25 cellular contexts compared by ENCODE assay signal in the genomic region with DNA sequence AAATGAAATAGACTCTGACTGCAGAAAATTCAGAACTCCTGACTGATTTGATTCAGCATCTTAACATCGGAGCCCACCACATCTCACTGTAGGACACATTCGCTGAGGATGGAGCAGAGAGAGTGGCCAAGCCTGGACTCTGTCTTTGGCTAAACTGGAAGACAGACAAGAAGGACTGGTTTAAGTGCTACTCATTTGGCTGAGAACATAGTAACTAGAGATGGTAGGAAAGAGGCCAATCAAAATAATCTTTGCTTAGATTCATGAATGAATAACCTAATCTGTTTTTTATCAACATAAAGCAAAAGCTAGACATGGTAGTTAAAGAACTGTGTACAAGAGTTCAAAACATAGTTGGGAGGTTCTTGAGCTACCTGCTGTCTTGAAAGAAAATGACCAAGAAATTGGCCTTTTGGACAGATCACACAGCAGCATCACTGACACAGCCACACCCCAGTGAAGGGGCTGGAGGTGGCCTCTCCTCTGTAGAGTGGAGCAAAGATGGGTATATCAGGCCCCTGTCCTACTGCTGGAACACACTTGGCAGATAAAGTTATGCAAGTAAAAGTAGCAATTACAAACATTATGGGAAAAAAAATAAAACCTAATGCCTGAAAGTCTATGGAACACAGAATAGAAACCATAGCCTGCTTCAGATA.
DNase-seq lines count a peak whose midpoint lies in the region; ATAC-seq and TF ChIP-seq lines count a peak whose summit lies in the region.
"Had no signal": no experiment of that assay in that cellular context is flagged by ENCODE, and none has a peak within 500 bp of the region (broad histone marks: within the 10 kb centered on the region; RNA-seq: fewer than 3 reads in every experiment).

No MANE protein-coding gene starts in this region.

- peaks cover 44% of the 10 kb centered on the region for H3K4me1 ChIP-seq in mammary epithelial cell (ENCODE audit: insufficient read depth, low read length)
- H3K4me1 ChIP-seq in mesenchymal stem cell (ENCODE audit: control insufficient read depth, insufficient read depth, low read depth, low read length): peaks cover 7% of the 10 kb centered on the region
- no peaks in the 10 kb centered on the region for H3K4me1 ChIP-seq in CD8-positive, alpha-beta memory T cell (ENCODE audit: insufficient read depth, low read length)
- H3K4me1 ChIP-seq: gastroesophageal sphincter, testis had no signal

- POLR2A ChIA-PET in CD8-positive, alpha-beta memory T cell (lab: Charles Lee): no interaction called here

- peak overlapping the region; percentile 95 for H2AK5ac ChIP-seq in mesenchymal stem cell (ENCODE audit: low read length, severe bottlenecking)

- H3K27ac ChIP-seq in mammary epithelial cell (ENCODE audit: insufficient read depth, low read depth, low read length): peak overlapping the region; percentile 30
- H3K27ac ChIP-seq in mesenchymal stem cell (ENCODE audit: low read length, poor library complexity, severe bottlenecking): peak overlapping the region; percentile 21
- H3K27ac ChIP-seq in CD8-positive, alpha-beta memory T cell (ENCODE audit: low read depth, low read length): no peak overlapping the region
- H3K27ac ChIP-seq: coronary artery, gastroesophageal sphincter, pancreas, testis had no signal

- H3K27me3 ChIP-seq in mammary epithelial cell (ENCODE audit: insufficient read depth, low read length) (no peaks in the 10 kb centered on the region), mesenchymal stem cell (ENCODE audit: control insufficient read depth in 1 of 2, insufficient read depth in 1 of 2, low read length in 2 of 2) (no peaks in the 10 kb centered on the region)
- H3K27me3 ChIP-seq in CD8-positive, alpha-beta memory T cell (ENCODE audit: insufficient read depth, low read length, poor library complexity, severe bottlenecking): no peaks in the 10 kb centered on the region
- H3K27me3 ChIP-seq: gastroesophageal sphincter, pancreas, testis had no signal

- dilution Hi-C loops in mammary epithelial cell (cut with HindIII; ENCODE audit: low sequenced_read_pairs): loop anchor here (5.0 kb wide), 2 partner anchors 40 to 95 kb away; no protein-coding TSS in a partner anchor

- no peaks in the 10 kb centered on the region for H4K20me1 ChIP-seq in mammary epithelial cell (ENCODE audit: insufficient read depth, low read length)

- H2BK15ac ChIP-seq in mesenchymal stem cell (ENCODE audit: low read depth, poor library complexity, severe bottlenecking): no peak overlapping the region

- H3K27me3 Mint-ChIP-seq in effector memory CD8-positive, alpha-beta T cell: peaks cover 13 to 22% of the 10 kb centered on the region in 2 donors
- H3K27me3 Mint-ChIP-seq in CD8-positive, alpha-beta memory T cell: peaks cover 2 to 6% of the 10 kb centered on the region in 2 donors
- H3K27me3 Mint-ChIP-seq: activated naive CD4-positive, alpha-beta T cell treated with anti-CD3 and anti-CD28 coated beads, Interleukin-2, amount 50 U/mL, for 24 hours; brain had no signal

- H3K9ac ChIP-seq in mammary epithelial cell (ENCODE audit: insufficient read depth, low read length) (no peak overlapping the region), mesenchymal stem cell (ENCODE audit: low read length) (no peak overlapping the region)

- no peaks in the 10 kb centered on the region for H3K9me3 Mint-ChIP-seq in effector memory CD8-positive, alpha-beta T cell
- no peaks in the 10 kb centered on the region for H3K9me3 Mint-ChIP-seq in CD8-positive, alpha-beta memory T cell
- H3K9me3 Mint-ChIP-seq: activated naive CD4-positive, alpha-beta T cell treated with anti-CD3 and anti-CD28 coated beads, Interleukin-2, amount 50 U/mL, for 24 hours; CD8-positive, alpha-beta T cell; H9; memory B cell; naive B cell had no signal

- no TSS peak for BruUV-seq in mammary epithelial cell (replicated peaks; lab: Mats Ljungman, UMichigan)

- no peak overlapping the region for H2BK5ac ChIP-seq in mesenchymal stem cell (ENCODE audit: low read depth, low read length, poor library complexity, severe bottlenecking)

- H3K9me3 ChIP-seq in mammary epithelial cell (replicated peaks; ENCODE audit: insufficient read depth, low read length) (no peaks in the 10 kb centered on the region), mesenchymal stem cell (ENCODE audit: control insufficient read depth, low read length) (no peaks in the 10 kb centered on the region)
- no peaks in the 10 kb centered on the region for H3K9me3 ChIP-seq in CD8-positive, alpha-beta memory T cell (ENCODE audit: low read length)
- H3K9me3 ChIP-seq: gastroesophageal sphincter, pancreas, testis had no signal

- H3K27ac Mint-ChIP-seq in effector memory CD8-positive, alpha-beta T cell: no peak overlapping the region
- H3K27ac Mint-ChIP-seq in CD8-positive, alpha-beta memory T cell: no peak overlapping the region
- H3K27ac Mint-ChIP-seq: activated naive CD4-positive, alpha-beta T cell treated with anti-CD3 and anti-CD28 coated beads, Interleukin-2, amount 50 U/mL, for 24 hours; activated T-cell treated with anti-CD3 and anti-CD28 coated beads, Interleukin-2, amount 50 U/mL, for 72 hours; brain; CD8-positive, alpha-beta T cell; H9; memory B cell had no signal

- H3K14ac ChIP-seq in mesenchymal stem cell (ENCODE audit: low read length in 2 of 2): no peak overlapping the region

- no peak overlapping the region for H3K4ac ChIP-seq in mesenchymal stem cell (ENCODE audit: low read depth in 1 of 2, low read length in 2 of 2)

- no peaks in the 10 kb centered on the region for H3K36me3 Mint-ChIP-seq in effector memory CD8-positive, alpha-beta T cell (ENCODE audit: insufficient read depth)
- H3K36me3 Mint-ChIP-seq in CD8-positive, alpha-beta memory T cell: no peaks in the 10 kb centered on the region
- H3K36me3 Mint-ChIP-seq: activated naive CD4-positive, alpha-beta T cell treated with anti-CD3 and anti-CD28 coated beads, Interleukin-2, amount 50 U/mL, for 24 hours; brain; CD8-positive, alpha-beta T cell; memory B cell; naive B cell had no signal

- H3K36me3 ChIP-seq in mammary epithelial cell (ENCODE audit: insufficient read depth, low read length): no peaks in the 10 kb centered on the region
- no peaks in the 10 kb centered on the region for H3K36me3 ChIP-seq in mesenchymal stem cell (ENCODE audit: control insufficient read depth in 1 of 2, insufficient read depth in 2 of 2, low read depth in 1 of 2, low read length in 2 of 2)
- H3K36me3 ChIP-seq in CD8-positive, alpha-beta memory T cell (ENCODE audit: insufficient read depth, low read length): no peaks in the 10 kb centered on the region
- H3K36me3 ChIP-seq: gastroesophageal sphincter, pancreas had no signal

- in situ Hi-C loops in Caki2 (cut with HindIII; ENCODE audit: low pct_unique_long_range_greater_than_20kb, low sequenced_read_pairs) (no loop called here), mammary epithelial cell (cut with MboI; ENCODE audit: low sequenced_read_pairs in 2 of 2) (loop anchor here in 1 of 2 donors (5.0 kb wide), 1 partner anchor 120 kb away; no protein-coding TSS in a partner anchor)

- H3K4me2 ChIP-seq in mammary epithelial cell (ENCODE audit: insufficient read depth, low read depth, low read length) (no peak overlapping the region), mesenchymal stem cell (ENCODE audit: low read length, poor library complexity, severe bottlenecking) (no peak overlapping the region)

- intact Hi-C loops in mammary epithelial cell (cut with micrococcal nuclease): no loop called here

- CTCF ChIA-PET in mammary epithelial cell (lab: Charles Lee; ENCODE audit: low non-redundant PET): interaction anchor here (0.6 kb wide), 1 partner anchor 11 kb away, joined by 8 read pairs; no protein-coding TSS in a partner anchor
- CTCF ChIA-PET in CD8-positive, alpha-beta memory T cell (lab: Charles Lee): interaction anchor here (2.3 kb wide), 2 partner anchors 9 to 120 kb away, joined by 5 to 9 read pairs; no protein-coding TSS in a partner anchor

- peaks cover 0 to 3% of the 10 kb centered on the region in 2 donors for H3K4me1 Mint-ChIP-seq in effector memory CD8-positive, alpha-beta T cell (ENCODE audit: low read depth in 2 of 2)
- H3K4me1 Mint-ChIP-seq in CD8-positive, alpha-beta memory T cell: no peaks in the 10 kb centered on the region
- H3K4me1 Mint-ChIP-seq: brain, H9, memory B cell, naive B cell had no signal

- H2BK120ac ChIP-seq in mesenchymal stem cell (ENCODE audit: low read depth, low read length): no peak overlapping the region

- ATAC-seq in effector memory CD8-positive, alpha-beta T cell (replicated peaks): no peak
- ATAC-seq: activated CD4-positive, CD25-positive, alpha-beta regulatory T cell treated with anti-CD3 and anti-CD28 coated beads, Interleukin-2, amount 50 U/mL, for 24 hours; CD8-positive, alpha-beta T cell; gastroesophageal sphincter; GM12878; pancreas; sciatic nerve had no signal

- peak overlapping the region in 1 of 2 experiments; percentile 5 for H3K18ac ChIP-seq in mesenchymal stem cell (ENCODE audit: low read depth in 1 of 2, low read length in 2 of 2)

- H2AFZ ChIP-seq in mammary epithelial cell (ENCODE audit: low read depth, low read length) (peak overlapping the region; percentile 31), mesenchymal stem cell (ENCODE audit: low read depth, low read length) (no peak overlapping the region)

- H4K91ac ChIP-seq in mesenchymal stem cell (ENCODE audit: low read length): no peak overlapping the region

- H3K79me1 ChIP-seq in mesenchymal stem cell (replicated peaks; ENCODE audit: low read length, poor library complexity, severe bottlenecking): peaks cover 1% of the 10 kb centered on the region

- peak overlapping the region in 1 of 2 experiments; percentile 42 for H2BK12ac ChIP-seq in mesenchymal stem cell (ENCODE audit: low read length in 2 of 2)

- no peaks in the 10 kb centered on the region for H3K79me2 ChIP-seq in mammary epithelial cell (ENCODE audit: insufficient read depth, low read length)

- DNase-seq in Caki2 (ENCODE audit: low read depth) (peak; percentile 49), LHCN-M2 (ENCODE audit: low read depth) (peak; percentile 25), mammary epithelial cell (no peak), mesenchymal stem cell (no peak), NCI-H1048 (lab: John Stamatoyannopoulos, UW) (no peak)
- no peak for DNase-seq in effector memory CD8-positive, alpha-beta T cell
- no peak for DNase-seq in CD8-positive, alpha-beta memory T cell
- DNase-seq: activated T-cell treated with anti-CD3 and anti-CD28 coated beads, Interleukin-2, amount 50 U/mL, for 72 hours; CD8-positive, alpha-beta T cell; H9; Kasumi-1; naive B cell; NCI-H1417 treated with DMSO at 0.1 percent for 48 hours; NCI-H2107; NCI-H510A treated with DMSO at 0.1 percent for 48 hours; pancreas; testis had no signal

- no peak for TF ChIP-seq CTCF in mammary epithelial cell (conservative IDR thresholded peaks at IDR 0.05 in 1 of 2, IDR thresholded peaks at IDR 0.05 in 1 of 2; ENCODE audit: extremely low read depth in 1 of 2, insufficient read depth in 1 of 2, low read depth in 1 of 2, low read length in 2 of 2)

- no peak overlapping the region for H4K8ac ChIP-seq in mesenchymal stem cell (ENCODE audit: low read length)

- no peak overlapping the region for H3K23ac ChIP-seq in mesenchymal stem cell (ENCODE audit: low read length in 2 of 2)

- H3K4me3 ChIP-seq in mammary epithelial cell (replicated peaks in 1 of 3; ENCODE audit: insufficient read depth in 1 of 3, low read depth in 2 of 3, low read length in 3 of 3): no peak overlapping the region
- H3K4me3 ChIP-seq in mesenchymal stem cell (ENCODE audit: insufficient read depth in 1 of 2, low read depth in 1 of 2, low read length in 2 of 2): no peak overlapping the region
- no peak overlapping the region for H3K4me3 ChIP-seq in CD8-positive, alpha-beta memory T cell (ENCODE audit: low read length)
- H3K4me3 ChIP-seq: coronary artery, gastroesophageal sphincter, GM12878, pancreas, testis had no signal

- WGBS in mammary epithelial cell (ENCODE audit: low coverage, missing lambda C conversion rate): 97% methylated on average over 2 of the region's 2 CpGs
- WGBS in mesenchymal stem cell: 100% methylated on average over 2 of the region's 2 CpGs

- H3K4me3 Mint-ChIP-seq in effector memory CD8-positive, alpha-beta T cell: no peak overlapping the region
- H3K4me3 Mint-ChIP-seq in CD8-positive, alpha-beta memory T cell: no peak overlapping the region
- H3K4me3 Mint-ChIP-seq: activated naive CD4-positive, alpha-beta T cell treated with anti-CD3 and anti-CD28 coated beads, Interleukin-2, amount 50 U/mL, for 24 hours; activated T-cell treated with anti-CD3 and anti-CD28 coated beads, Interleukin-2, amount 50 U/mL, for 72 hours; brain; CD8-positive, alpha-beta T cell; H9; memory B cell had no signal

Comparison
In these comparisons a context has a peak if more than half of its experiments do, and no peak if none do; other contexts are left out.
1. DNase-seq: peak in Caki2 (single experiment) and LHCN-M2 (single experiment); none in mammary epithelial cell (single experiment), mesenchymal stem cell (single experiment), NCI-H1048 (single experiment), effector memory CD8-positive, alpha-beta T cell (0 of 3) and CD8-positive, alpha-beta memory T cell (0 of 5).